16 cellular contexts compared by ENCODE assay signal in the genomic region with DNA sequence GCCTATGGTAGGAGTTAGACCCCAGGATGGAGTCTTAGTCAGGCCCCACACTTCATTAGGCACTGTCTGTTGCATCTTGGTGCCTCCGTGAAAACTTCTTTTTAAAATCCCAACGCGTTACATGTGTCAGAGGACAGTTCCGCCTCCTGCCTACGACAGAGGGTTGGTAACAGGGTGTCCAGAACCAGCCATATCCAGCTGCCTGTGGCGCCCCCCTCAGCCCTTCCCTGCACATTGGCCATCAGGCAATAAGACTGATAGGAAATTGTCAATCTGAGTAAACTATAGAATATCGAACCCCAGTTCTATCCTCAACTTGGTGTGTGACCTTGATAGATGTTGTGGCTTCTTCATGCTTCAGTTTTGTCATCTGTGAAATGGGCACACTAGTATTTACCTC.
"Had no signal": no experiment of that assay in that cellular context is flagged by ENCODE, and none has a peak within 500 bp of the region (broad histone marks: within the 10 kb centered on the region; RNA-seq: fewer than 3 reads in every experiment).

No MANE protein-coding gene starts in this region.

- H3K4me3 ChIP-seq: tibial artery, uterus had no signal

- H3K36me3 ChIP-seq: brain microvascular endothelial cell, tibial artery, uterus had no signal

- H3K36me3 Mint-ChIP-seq: stimulated activated memory B cell treated with anti-CD40 and anti-IgM and Interleukin-4, amounts not matched to agents 10 μg/mL and 1 μg/mL and 100 μg/mL, for 72 hours had no signal

- H3K4me3 Mint-ChIP-seq: activated T-helper 17 cell treated with anti-CD3 and anti-CD28 coated beads, Interleukin-2, amount 50 U/mL, for 72 hours; central memory CD8-positive, alpha-beta T cell; stimulated activated memory B cell treated with anti-CD40 and anti-IgM and Interleukin-4, amounts not matched to agents 10 μg/mL and 1 μg/mL and 100 μg/mL, for 72 hours had no signal

- ATAC-seq: activated T-helper 17 cell treated with anti-CD3 and anti-CD28 coated beads, Interleukin-2, amount 50 U/mL, for 72 hours; stimulated activated memory B cell treated with anti-CD40 and anti-IgM and Interleukin-4, amounts not matched to agents 10 μg/mL and 1 μg/mL and 100 μg/mL, for 72 hours had no signal

- H3K27ac ChIP-seq: brain microvascular endothelial cell, foreskin keratinocyte, parathyroid adenoma, tibial artery, uterus had no signal

- H3K4me1 Mint-ChIP-seq: activated T-helper 17 cell treated with anti-CD3 and anti-CD28 coated beads, Interleukin-2, amount 50 U/mL, for 72 hours; central memory CD8-positive, alpha-beta T cell had no signal

- H3K79me2 ChIP-seq: parathyroid adenoma had no signal

- H3K27me3 ChIP-seq: uterus had no signal

- H3K27ac Mint-ChIP-seq: activated T-helper 17 cell treated with anti-CD3 and anti-CD28 coated beads, Interleukin-2, amount 50 U/mL, for 72 hours; stimulated activated memory B cell treated with anti-CD40 and anti-IgM and Interleukin-4, amounts not matched to agents 10 μg/mL and 1 μg/mL and 100 μg/mL, for 72 hours had no signal

- H3K4me1 ChIP-seq: foreskin keratinocyte, parathyroid adenoma, tibial artery, uterus had no signal

- H2AFZ ChIP-seq: parathyroid adenoma had no signal

- FAIRE-seq: islet of Langerhans, TTC549 had no signal

- H3K9me3 Mint-ChIP-seq: activated T-helper 17 cell treated with anti-CD3 and anti-CD28 coated beads, Interleukin-2, amount 50 U/mL, for 72 hours; central memory CD8-positive, alpha-beta T cell; stimulated activated memory B cell treated with anti-CD40 and anti-IgM and Interleukin-4, amounts not matched to agents 10 μg/mL and 1 μg/mL and 100 μg/mL, for 72 hours had no signal

- H3K9me3 ChIP-seq: tibial artery, uterus had no signal

- H3K9ac ChIP-seq: parathyroid adenoma had no signal

- DNase-seq: activated CD4-positive, alpha-beta T cell treated with anti-CD3 and anti-CD28 coated beads, Interleukin-2, amount 50 U/mL, for 1 hour; activated naive CD4-positive, alpha-beta T cell treated with Interleukin-2 at 50 U/mL for 16 hours; anterior cingulate cortex; brain microvascular endothelial cell; cortex of kidney; effector CD4-positive, alpha-beta T cell; foreskin keratinocyte; T-helper 2 cell; tibial artery; uterus had no signal
